In the genomic region with DNA sequence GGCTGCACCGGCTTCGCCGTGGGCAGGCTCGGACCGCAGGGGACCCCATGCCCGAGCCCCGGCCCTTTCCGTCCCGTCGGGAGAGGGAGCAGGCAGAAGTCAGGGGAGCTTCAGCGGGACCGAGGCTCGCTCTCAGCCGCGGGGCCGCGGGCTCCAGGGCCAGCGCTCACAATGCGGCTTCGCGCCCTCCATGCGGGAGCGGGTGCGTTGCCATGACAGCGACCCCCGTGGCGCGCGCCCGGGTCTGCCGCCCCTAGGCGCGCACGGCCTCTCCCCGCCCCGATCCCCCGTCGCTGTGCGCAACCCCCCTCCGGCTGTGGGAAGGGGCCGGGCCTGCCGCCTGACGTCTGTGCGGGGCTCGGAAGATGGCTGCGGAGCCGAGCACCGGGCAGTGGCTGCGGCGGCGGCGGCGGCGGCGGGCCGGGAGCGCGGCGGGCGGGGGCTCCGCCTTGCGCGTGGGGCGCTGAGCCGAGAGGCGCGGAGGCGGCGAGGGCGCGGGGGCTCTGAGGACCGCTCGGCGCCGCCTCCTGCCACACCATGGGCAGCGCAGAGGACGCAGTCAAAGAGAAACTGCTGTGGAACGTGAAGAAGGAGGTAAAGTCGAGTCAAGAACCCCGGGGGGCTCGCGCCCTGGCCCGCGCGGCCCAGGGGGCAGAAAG, we compare ENCODE assay signal across 8 cellular contexts. TPM values are rescaled to one million over a fixed set of nuclear protein-coding genes. Genes with fewer than 3 reads are reported as not detected.
DNase-seq lines count a peak whose midpoint lies in the region; ATAC-seq, FAIRE-seq and TF ChIP-seq lines count a peak whose summit lies in the region.

TSS of gene SGSM2 (plus strand) at position 350 of the 659 bp plus-strand sequence. CDS start at position 538, 188 bp downstream.

- TF ChIP-seq CTCF in C4-2B (conservative IDR thresholded peaks at IDR 0.05): no peak
- TF ChIP-seq CTCF in HepG2 (CRISPR knock-in tag; IDR thresholded peaks at IDR 0.05): no peak

- peaks cover 42% of the 10 kb centered on the region for H3K79me2 ChIP-seq in HepG2 (ENCODE audit: insufficient read depth, low read length)

- H3K9ac ChIP-seq in HepG2 (ENCODE audit: insufficient read depth, low read depth, low read length): peak within 1 kb of the TSS; percentile 96

- peak in 1 of 2 experiments; percentile 42; a peak in 2 of 4 replicates for TF ChIP-seq POLR2A in HepG2 (IDR thresholded peaks at IDR 0.05; ENCODE audit: insufficient read depth in 1 of 2, low read depth in 2 of 2, low read length in 2 of 2)

- no peak; the same call in 1 of the 2 replicates for TF ChIP-seq RAD21 in HepG2 (CRISPR knock-in tag; IDR thresholded peaks at IDR 0.05)

- in situ Hi-C loops in HepG2 (cut with HindIII; ENCODE audit: extremely low pct_ligation_motif_present, low pct_unique_long_range_greater_than_20kb): no loop called here

- H3K36me3 ChIP-seq in HepG2 (replicated peaks in 1 of 2; ENCODE audit: control insufficient read depth in 1 of 2, insufficient read depth in 2 of 2, low read length in 2 of 2): peaks cover 16 to 27% of the 10 kb centered on the region in 2 experiments

- ATAC-seq in GM21515 (IDR thresholded peaks at IDR 0.05; ENCODE audit: unreplicated experiment): peak; percentile 23
- peak; percentile 70 for ATAC-seq in HepG2
- no peak for ATAC-seq in HG02884 (IDR thresholded peaks at IDR 0.05; ENCODE audit: unreplicated experiment)

- intact Hi-C loops in HepG2 (cut with micrococcal nuclease; ENCODE audit: unreplicated experiment): loop anchor here (5.0 kb wide), 1 partner anchor 65 kb away; the partner anchor contains the start of gene MNT

- no peaks in the 10 kb centered on the region for H3K9me3 ChIP-seq in HepG2 (ENCODE audit: low read length)

- POLR2A ChIA-PET in HepG2 (lab: Yijun Ruan, JAX): interaction anchor here (1.0 to 2.1 kb wide), 11 partner anchors 10 to 285 kb away, joined by 3 to 23 read pairs (median 6); partner anchors contain the start of genes SMG6 and SRR

- H3K4me1 ChIP-seq in HepG2 (ENCODE audit: insufficient read depth, low read length): peaks cover 35% of the 10 kb centered on the region

- TF ChIP-seq EP300 in HepG2 (IDR thresholded peaks at IDR 0.05; ENCODE audit: low read depth in 2 of 2, low read length in 2 of 2): no peak
- no peak for TF ChIP-seq EP300 in HepG2 (CRISPR knock-in tag; IDR thresholded peaks at IDR 0.05; ENCODE audit: borderline replicate concordance)

- CTCF ChIA-PET in HepG2 (lab: Yijun Ruan, JAX; ENCODE audit: low intra/inter-chr PET ratio, low total read pairs): interaction anchor here (1.6 kb wide), 1 partner anchor 16 kb away, joined by 5 read pairs; no protein-coding TSS in a partner anchor

- peak; percentile 21 for DNase-seq in NCI-H2196 (lab: John Stamatoyannopoulos, UW; ENCODE audit: unreplicated experiment)
- DNase-seq in activated CD4-positive, alpha-beta T cell treated with anti-CD3 and anti-CD28 coated beads, Interleukin-2, amount 50 U/mL, for 24 hours (ENCODE audit: low read depth in 1 of 2, low spot score in 1 of 2): peak; percentile 43 to 45
- DNase-seq in dedifferentiated amniotic fluid mesenchymal stem cell (ENCODE audit: extremely low spot score): peak; percentile 22
- DNase-seq in HepG2 (ENCODE audit: low spot score): peak; percentile 42
- peak; percentile 60 for DNase-seq in stimulated activated CD4-positive, alpha-beta T cell treated with anti-CD3 and anti-CD28 coated beads, Interleukin-2, amount 100 ng/mL, for 4 hours (ENCODE audit: low read depth)

- no peaks in the 10 kb centered on the region; a peak in 1 of 5 replicates for H3K27me3 ChIP-seq in HepG2 (ENCODE audit: control insufficient read depth in 1 of 2, insufficient read depth in 2 of 2, low read length in 2 of 2)

- H3K27ac ChIP-seq in C4-2B: peak within 1 kb of the TSS; percentile 92
- peak within 1 kb of the TSS; percentile 77 for H3K27ac ChIP-seq in HepG2 (ENCODE audit: extremely low read length, insufficient read depth, low read length)

- H3K4me2 ChIP-seq in HepG2 (ENCODE audit: low read depth, low read length): peak within 1 kb of the TSS; percentile 96

- FAIRE-seq in HepG2 (lab: Jason Lieb, UNC): no peak

- no CpG with 5 or more reads among the region's 85 CpGs for WGBS in HepG2 (ENCODE audit: low lambda C conversion rate)

- no TSS peak for BruUV-seq in HepG2 (replicated peaks; lab: Mats Ljungman, UMichigan)

- no peak within 1 kb of the TSS for H2AFZ ChIP-seq in HepG2 (ENCODE audit: low read length)

- H4K20me1 ChIP-seq in HepG2 (ENCODE audit: insufficient read depth, low read length): no peaks in the 10 kb centered on the region

- H3K4me3 ChIP-seq in HepG2 (replicated peaks in 1 of 3; ENCODE audit: insufficient read depth in 1 of 3, low read depth in 2 of 3, low read length in 3 of 3): peak within 1 kb of the TSS; percentile 67 to 100 (median 99)

TF ChIP-seq in HepG2, 621 proteins besides CTCF, POLR2A, EP300 and RAD21 (continues in another document):
- TF ChIP-seq, protein P1, sequence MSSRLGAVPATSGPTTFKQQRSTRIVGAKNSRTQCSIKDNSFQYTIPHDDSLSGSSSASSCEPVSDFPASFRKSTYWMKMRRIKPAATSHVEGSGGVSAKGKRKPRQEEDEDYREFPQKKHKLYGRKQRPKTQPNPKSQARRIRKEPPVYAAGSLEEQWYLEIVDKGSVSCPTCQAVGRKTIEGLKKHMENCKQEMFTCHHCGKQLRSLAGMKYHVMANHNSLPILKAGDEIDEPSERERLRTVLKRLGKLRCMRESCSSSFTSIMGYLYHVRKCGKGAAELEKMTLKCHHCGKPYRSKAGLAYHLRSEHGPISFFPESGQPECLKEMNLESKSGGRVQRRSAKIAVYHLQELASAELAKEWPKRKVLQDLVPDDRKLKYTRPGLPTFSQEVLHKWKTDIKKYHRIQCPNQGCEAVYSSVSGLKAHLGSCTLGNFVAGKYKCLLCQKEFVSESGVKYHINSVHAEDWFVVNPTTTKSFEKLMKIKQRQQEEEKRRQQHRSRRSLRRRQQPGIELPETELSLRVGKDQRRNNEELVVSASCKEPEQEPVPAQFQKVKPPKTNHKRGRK (CRISPR knock-in tag; IDR thresholded peaks at IDR 0.05): no peak
- TF ChIP-seq ZC3H13 (CRISPR knock-in tag; IDR thresholded peaks at IDR 0.05) (0 out of 2 replicates have a peak, but pooled peaks have one; percentile 9), PAX8 (CRISPR knock-in tag; IDR thresholded peaks at IDR 0.05; ENCODE audit: borderline replicate concordance) (no peak), ZNF674 (CRISPR knock-in tag; IDR thresholded peaks at IDR 0.05; ENCODE audit: low read depth) (0 out of 2 replicates have a peak, but pooled peaks have one; percentile 36), TP53 (CRISPR knock-in tag; conservative IDR thresholded peaks at IDR 0.05) (no peak), STAG1 (CRISPR knock-in tag; IDR thresholded peaks at IDR 0.05) (no peak), ZNF33B (CRISPR knock-in tag; IDR thresholded peaks at IDR 0.05) (no peak), NCOA5 (CRISPR knock-in tag; IDR thresholded peaks at IDR 0.05) (no peak), ZNF264 (CRISPR knock-in tag; IDR thresholded peaks at IDR 0.05) (no peak), TOPORS (CRISPR knock-in tag; IDR thresholded peaks at IDR 0.05) (0 out of 2 replicates have a peak, but pooled peaks have one; percentile 40), BRCA1 (CRISPR knock-in tag; IDR thresholded peaks at IDR 0.05) (no peak), SMAD3 (CRISPR knock-in tag; IDR thresholded peaks at IDR 0.05) (no peak), HMG20A (CRISPR knock-in tag; IDR thresholded peaks at IDR 0.05; ENCODE audit: borderline replicate concordance) (no peak), ZNF768 (CRISPR knock-in tag; IDR thresholded peaks at IDR 0.05) (peak; percentile 22; the same call in 1 of the 2 replicates), ZNF138 (CRISPR knock-in tag; IDR thresholded peaks at IDR 0.05; ENCODE audit: low read depth) (0 out of 2 replicates have a peak, but pooled peaks have one; percentile 33), BCL6 (CRISPR knock-in tag; IDR thresholded peaks at IDR 0.05) (peak; percentile 25; the same call in 1 of the 2 replicates), RBFOX2 (IDR thresholded peaks at IDR 0.05; ENCODE audit: low read depth, low read length) (0 out of 2 replicates have a peak, but pooled peaks have one; percentile 29), ZNF530 (CRISPR knock-in tag; IDR thresholded peaks at IDR 0.05; ENCODE audit: low read depth) (no peak), ZNF619 (CRISPR knock-in tag; IDR thresholded peaks at IDR 0.05) (no peak)
- TF ChIP-seq, protein P2, sequence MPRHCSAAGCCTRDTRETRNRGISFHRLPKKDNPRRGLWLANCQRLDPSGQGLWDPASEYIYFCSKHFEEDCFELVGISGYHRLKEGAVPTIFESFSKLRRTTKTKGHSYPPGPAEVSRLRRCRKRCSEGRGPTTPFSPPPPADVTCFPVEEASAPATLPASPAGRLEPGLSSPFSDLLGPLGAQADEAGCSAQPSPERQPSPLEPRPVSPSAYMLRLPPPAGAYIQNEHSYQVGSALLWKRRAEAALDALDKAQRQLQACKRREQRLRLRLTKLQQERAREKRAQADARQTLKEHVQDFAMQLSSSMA (CRISPR knock-in tag; IDR thresholded peaks at IDR 0.05): no peak

RNA-seq across cellular contexts. Expression of gene SGSM2, which starts in this region (rescaled TPM):
- total RNA-seq in HepG2 (2016; rRNA removed; fragmentation: Illumina TruSeq; extraction: Trizol): 11.3 and 30.4 TPM in 2 replicates
- total RNA-seq in HepG2 (2016; cell fraction: cytosol; rRNA removed; fragmentation: Illumina TruSeq; extraction: Trizol; ENCODE audit: low read depth): 7.6 and 9.3 TPM in 2 replicates
- 9.9 and 30.6 TPM in 2 replicates for total RNA-seq in HepG2 (2016; cell fraction: insoluble cytoplasmic fraction; rRNA removed; fragmentation: Illumina TruSeq; extraction: Trizol)
- 11.2 and 13.2 TPM in 2 replicates for total RNA-seq in HepG2 (2016; cell fraction: membrane; rRNA removed; fragmentation: Illumina TruSeq; extraction: Trizol)
- total RNA-seq in HepG2 (2016; cell fraction: nucleus; rRNA removed; fragmentation: Illumina TruSeq; extraction: Trizol): 35.7 and 46.1 TPM in 2 replicates
- 51.3 and 65.4 TPM in 2 replicates for polyA plus RNA-seq in HepG2 (2011; rRNA removed)
- polyA plus RNA-seq in HepG2 (2011; cell fraction: cytosol; rRNA removed): 21.2 and 36.3 TPM in 2 replicates
- polyA plus RNA-seq in HepG2 (2011; cell fraction: nucleus; rRNA removed): 464 and 562 TPM in 2 replicates
- 23.3 and 40.7 TPM in 2 replicates for polyA plus RNA-seq in HepG2 (2012)
- 3.8 and 4.0 TPM in 2 replicates for polyA plus RNA-seq in HepG2 (2016; cell fraction: cytosol; fragmentation: Illumina TruSeq; extraction: Trizol; ENCODE audit: low read depth)
- 14.4 and 16.9 TPM in 2 replicates for polyA plus RNA-seq in HepG2 (2016; cell fraction: insoluble cytoplasmic fraction; fragmentation: Illumina TruSeq; extraction: Trizol; ENCODE audit: low read depth)
- 7.9 and 8.8 TPM in 2 replicates for polyA plus RNA-seq in HepG2 (2016; cell fraction: membrane; fragmentation: Illumina TruSeq; extraction: Trizol; ENCODE audit: low read depth)
- polyA plus RNA-seq in HepG2 (2016; cell fraction: nucleus; fragmentation: Illumina TruSeq; extraction: Trizol; ENCODE audit: insufficient read depth, low read depth): 128 and 136 TPM in 2 replicates
- 30.6 and 64.0 TPM in 2 replicates for polyA minus RNA-seq in HepG2 (2011; rRNA and poly(A)+ RNA removed; ENCODE audit: low replicate concordance)
- polyA minus RNA-seq in HepG2 (2011; cell fraction: cytosol; rRNA and poly(A)+ RNA removed): 15.6 and 19.8 TPM in 2 replicates
- 41.3 and 46.7 TPM in 2 replicates for polyA minus RNA-seq in HepG2 (2011; cell fraction: nucleus; rRNA and poly(A)+ RNA removed)
